In the genomic region with DNA sequence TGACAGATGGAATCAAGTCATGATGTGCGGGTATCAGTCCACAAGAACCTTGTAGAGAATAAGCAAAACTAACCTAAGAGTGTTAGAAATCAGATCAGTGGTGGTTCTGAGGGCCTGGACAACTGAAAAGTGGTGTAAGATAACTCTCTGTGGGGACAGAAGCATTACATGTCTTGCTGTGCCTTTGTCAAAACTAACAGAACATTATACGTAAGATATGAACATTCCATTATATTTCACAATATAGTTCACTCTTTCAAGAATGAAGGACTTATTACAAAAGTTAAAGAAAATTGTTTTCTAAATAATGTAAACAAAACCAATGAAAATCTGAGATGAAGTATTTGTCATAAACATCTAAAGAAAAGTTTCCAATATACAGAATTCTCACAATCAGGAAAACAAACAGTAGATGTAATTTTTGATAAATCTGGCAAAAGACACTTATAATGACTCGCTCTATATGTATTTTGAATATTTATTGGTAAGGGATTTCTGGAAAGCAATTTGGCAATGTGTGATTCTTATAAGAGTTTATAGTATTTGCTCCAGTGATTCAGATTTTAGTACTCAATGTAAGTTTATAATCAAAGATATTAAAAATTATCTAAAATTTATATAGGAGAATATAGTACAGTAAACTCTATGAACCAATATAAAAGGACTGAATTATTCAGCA, we compare ENCODE assay signal across 19 cellular contexts.
DNase-seq lines count a peak whose midpoint lies in the region; ATAC-seq and TF ChIP-seq lines count a peak whose summit lies in the region.
"Had no signal": no experiment of that assay in that cellular context is flagged by ENCODE, and none has a peak within 500 bp of the region (broad histone marks: within the 10 kb centered on the region; RNA-seq: fewer than 3 reads in every experiment).

No MANE protein-coding gene starts in this region.

- H3K27ac Mint-ChIP-seq in MCF 10A (ENCODE audit: low read depth, unreplicated experiment) (peak overlapping the region; percentile 27), Calu3 (ENCODE audit: unreplicated experiment) (no peak overlapping the region)
- H3K27ac Mint-ChIP-seq: CD14-positive monocyte had no signal

- H3K4me2 ChIP-seq in mammary epithelial cell (ENCODE audit: insufficient read depth, low read depth, low read length) (no peak overlapping the region), smooth muscle cell (no peak overlapping the region)
- H3K4me2 ChIP-seq: PC-9 had no signal

- H3K27me3 Mint-ChIP-seq in MCF 10A (ENCODE audit: insufficient read depth, unreplicated experiment): peaks cover 9% of the 10 kb centered on the region
- H3K27me3 Mint-ChIP-seq in Calu3 (ENCODE audit: unreplicated experiment): no peaks in the 10 kb centered on the region

- CTCF ChIA-PET in MCF 10A (lab: Yijun Ruan, JAX) (interaction anchor here (0.7 to 0.9 kb wide), 2 partner anchors 9 to 536 kb away, joined by 3 read pairs; no protein-coding TSS in a partner anchor), mammary epithelial cell (lab: Charles Lee; ENCODE audit: low non-redundant PET) (no interaction called here), Calu3 (lab: Charles Lee) (no interaction called here)

- H2AFZ ChIP-seq in mammary epithelial cell (ENCODE audit: low read depth, low read length): no peak overlapping the region
- no peak overlapping the region for H2AFZ ChIP-seq in smooth muscle cell (ENCODE audit: low read depth)
- H2AFZ ChIP-seq: PC-9 had no signal

- no peaks in the 10 kb centered on the region for H3K36me3 ChIP-seq in mammary epithelial cell (ENCODE audit: insufficient read depth, low read length)
- H3K36me3 ChIP-seq in smooth muscle cell (ENCODE audit: low read depth): no peaks in the 10 kb centered on the region

- 60% methylated on average over 3 of the region's 3 CpGs for WGBS in mammary epithelial cell (ENCODE audit: low coverage, missing lambda C conversion rate)
- 88% methylated on average over 3 of the region's 3 CpGs for WGBS in smooth muscle cell (ENCODE audit: low lambda C conversion rate)

- H3K27ac ChIP-seq in mammary epithelial cell (ENCODE audit: insufficient read depth, low read depth, low read length) (no peak overlapping the region), smooth muscle cell (ENCODE audit: low read depth) (peak overlapping the region; percentile 15)
- H3K27ac ChIP-seq: 22Rv1, HL-60, PC-9 had no signal

- no peaks in the 10 kb centered on the region for H3K27me3 ChIP-seq in mammary epithelial cell (ENCODE audit: insufficient read depth, low read length)
- H3K27me3 ChIP-seq in smooth muscle cell (ENCODE audit: low read depth): no peaks in the 10 kb centered on the region

- no peak overlapping the region for H3K9ac ChIP-seq in mammary epithelial cell (ENCODE audit: insufficient read depth, low read length)
- no peak overlapping the region for H3K9ac ChIP-seq in smooth muscle cell (ENCODE audit: low read depth)

- DNase-seq in MCF 10A (ENCODE audit: unreplicated experiment) (peak; percentile 10), mammary epithelial cell (no peak), cardiac fibroblast (ENCODE audit: low read depth in 2 of 2) (peak; percentile 52 to 63), fibroblast of pulmonary artery (ENCODE audit: low read depth) (peak; percentile 55), smooth muscle cell (lab: John Stamatoyannopoulos, UW; ENCODE audit: unreplicated experiment) (no peak), Calu3 (no peak)
- DNase-seq: Caco-2, DMS79, KG1, MM.1S, NCI-H1105, NCI-H187, NCI-H446, PC-9 had no signal

- dilution Hi-C loops in mammary epithelial cell (cut with HindIII; ENCODE audit: low sequenced_read_pairs): no loop called here

- H4K20me1 ChIP-seq in mammary epithelial cell (ENCODE audit: insufficient read depth, low read length): no peaks in the 10 kb centered on the region
- H4K20me1 ChIP-seq in smooth muscle cell (ENCODE audit: low read depth): no peaks in the 10 kb centered on the region

- ATAC-seq in GM18858 (IDR thresholded peaks at IDR 0.05; ENCODE audit: unreplicated experiment) (no peak), HG03342 (IDR thresholded peaks at IDR 0.05; ENCODE audit: unreplicated experiment) (no peak)

- no peaks in the 10 kb centered on the region for H3K9me3 Mint-ChIP-seq in MCF 10A (ENCODE audit: unreplicated experiment)
- no peaks in the 10 kb centered on the region for H3K9me3 Mint-ChIP-seq in Calu3 (ENCODE audit: low read depth, unreplicated experiment)

- POLR2A ChIA-PET in MCF 10A (lab: Yijun Ruan, JAX): interaction anchor here (0.7 kb wide), 1 partner anchor 228 kb away, joined by 4 read pairs; no protein-coding TSS in a partner anchor

- intact Hi-C loops in MCF 10A (cut with micrococcal nuclease) (no loop called here), mammary epithelial cell (cut with micrococcal nuclease) (no loop called here), Calu3 (cut with micrococcal nuclease; ENCODE audit: unreplicated experiment) (no loop called here)

- in situ Hi-C loops in mammary epithelial cell (cut with MboI; ENCODE audit: low sequenced_read_pairs in 2 of 2): no loop called here

- H3K36me3 Mint-ChIP-seq in MCF 10A (ENCODE audit: insufficient read depth, unreplicated experiment) (no peaks in the 10 kb centered on the region), Calu3 (ENCODE audit: insufficient read depth, unreplicated experiment) (no peaks in the 10 kb centered on the region)
- H3K36me3 Mint-ChIP-seq: CD14-positive monocyte had no signal

- H3K4me1 ChIP-seq in mammary epithelial cell (ENCODE audit: insufficient read depth, low read length): no peaks in the 10 kb centered on the region
- H3K4me1 ChIP-seq in smooth muscle cell (ENCODE audit: low read depth): no peaks in the 10 kb centered on the region
- H3K4me1 ChIP-seq: Caco-2 had no signal

- H3K79me2 ChIP-seq in mammary epithelial cell (ENCODE audit: insufficient read depth, low read length) (no peaks in the 10 kb centered on the region), smooth muscle cell (ENCODE audit: low read depth) (no peaks in the 10 kb centered on the region)

- H3K4me3 Mint-ChIP-seq in MCF 10A (ENCODE audit: unreplicated experiment) (no peak overlapping the region), Calu3 (ENCODE audit: low read depth, unreplicated experiment) (no peak overlapping the region)
- H3K4me3 Mint-ChIP-seq: CD14-positive monocyte had no signal

- no peaks in the 10 kb centered on the region for H3F3A ChIP-seq in smooth muscle cell (ENCODE audit: low read depth)

- H3K9me3 ChIP-seq in mammary epithelial cell (replicated peaks; ENCODE audit: insufficient read depth, low read length) (no peaks in the 10 kb centered on the region), smooth muscle cell (replicated peaks; ENCODE audit: low read depth) (no peaks in the 10 kb centered on the region)
- H3K9me3 ChIP-seq: Caco-2 had no signal

- BruUV-seq in MCF 10A (replicated peaks; lab: Mats Ljungman, UMichigan) (no TSS peak), mammary epithelial cell (replicated peaks; lab: Mats Ljungman, UMichigan) (no TSS peak), Calu3 (replicated peaks; lab: Mats Ljungman, UMichigan) (no TSS peak)

- H3K4me3 ChIP-seq in mammary epithelial cell (replicated peaks in 1 of 3; ENCODE audit: insufficient read depth in 1 of 3, low read depth in 2 of 3, low read length in 3 of 3) (no peak overlapping the region), cardiac fibroblast (replicated peaks in 1 of 2; ENCODE audit: low read depth in 2 of 2, low read length in 2 of 2) (no peak overlapping the region), fibroblast of pulmonary artery (replicated peaks; ENCODE audit: low read depth, low read length) (no peak overlapping the region), smooth muscle cell (no peak overlapping the region)
- H3K4me3 ChIP-seq: PC-9 had no signal

- TF ChIP-seq CTCF in MCF 10A (IDR thresholded peaks at IDR 0.05; ENCODE audit: unreplicated experiment) (no peak), mammary epithelial cell (conservative IDR thresholded peaks at IDR 0.05 in 1 of 2, IDR thresholded peaks at IDR 0.05 in 1 of 2; ENCODE audit: extremely low read depth in 1 of 2, insufficient read depth in 1 of 2, low read depth in 1 of 2, low read length in 2 of 2) (no peak), cardiac fibroblast (IDR thresholded peaks at IDR 0.05; ENCODE audit: low read depth, low read length) (no peak), fibroblast of pulmonary artery (IDR thresholded peaks at IDR 0.05; ENCODE audit: low read length, missing control alignments) (no peak), smooth muscle cell (IDR thresholded peaks at IDR 0.05; ENCODE audit: borderline replicate concordance, insufficient read depth, poor library complexity, severe bottlenecking) (no peak), Calu3 (IDR thresholded peaks at IDR 0.05; ENCODE audit: unreplicated experiment) (no peak)

- H3K4me1 Mint-ChIP-seq in MCF 10A (ENCODE audit: insufficient read depth, unreplicated experiment): no peaks in the 10 kb centered on the region
- no peaks in the 10 kb centered on the region for H3K4me1 Mint-ChIP-seq in Calu3 (ENCODE audit: low read depth, unreplicated experiment)
- H3K4me1 Mint-ChIP-seq: CD14-positive monocyte had no signal

Comparison
In these comparisons a context has a peak if more than half of its experiments do, and no peak if none do; other contexts are left out.
1. DNase-seq: peak in MCF 10A (single experiment), cardiac fibroblast (2 of 2) and fibroblast of pulmonary artery (single experiment); none in mammary epithelial cell (single experiment), smooth muscle cell (single experiment) and Calu3 (single experiment).